In the genomic region with DNA sequence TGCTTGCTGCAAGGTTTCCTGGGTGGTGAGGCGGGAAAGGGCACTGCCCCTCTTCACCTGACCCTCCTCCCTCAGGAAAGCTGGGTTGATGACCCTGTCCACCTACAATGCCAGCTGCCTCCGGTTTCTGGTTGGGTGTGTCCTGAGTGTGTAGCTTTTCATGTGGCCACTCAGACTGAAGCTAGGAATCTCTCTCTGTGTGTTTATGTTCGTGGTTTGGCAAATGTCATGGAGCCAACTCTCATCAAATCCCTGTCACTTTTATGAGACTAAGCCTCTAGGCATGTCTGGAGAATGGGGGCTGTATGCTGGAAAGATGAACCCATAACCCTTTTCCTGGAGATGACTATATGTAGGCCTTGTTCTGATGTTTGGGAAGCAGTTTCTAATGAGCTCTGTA, we compare ENCODE assay signal across 1 cellular context.
TF ChIP-seq lines count a peak whose summit lies in the region.

No MANE protein-coding gene starts in this region.

TF ChIP-seq in IMR-90, 13 proteins besides CTCF, POLR2A, EP300 and RAD21:
- no peak for TF ChIP-seq MAFK (IDR thresholded peaks at IDR 0.05; ENCODE audit: low read depth, low read length)
- no peak; the same call in 1 of the 2 replicates for TF ChIP-seq RFX5 (IDR thresholded peaks at IDR 0.05; ENCODE audit: low read depth, low read length)
- TF ChIP-seq, protein P1, sequence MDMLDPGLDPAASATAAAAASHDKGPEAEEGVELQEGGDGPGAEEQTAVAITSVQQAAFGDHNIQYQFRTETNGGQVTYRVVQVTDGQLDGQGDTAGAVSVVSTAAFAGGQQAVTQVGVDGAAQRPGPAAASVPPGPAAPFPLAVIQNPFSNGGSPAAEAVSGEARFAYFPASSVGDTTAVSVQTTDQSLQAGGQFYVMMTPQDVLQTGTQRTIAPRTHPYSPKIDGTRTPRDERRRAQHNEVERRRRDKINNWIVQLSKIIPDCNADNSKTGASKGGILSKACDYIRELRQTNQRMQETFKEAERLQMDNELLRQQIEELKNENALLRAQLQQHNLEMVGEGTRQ (IDR thresholded peaks at IDR 0.05; ENCODE audit: low read depth, low read length) = no peak
- no peak for TF ChIP-seq CEBPB (IDR thresholded peaks at IDR 0.05; ENCODE audit: low read depth, low read length)
- no peak for TF ChIP-seq MXI1 (IDR thresholded peaks at IDR 0.05; ENCODE audit: borderline replicate concordance, low read depth, low read length)
- TF ChIP-seq BHLHE40 (IDR thresholded peaks at IDR 0.05; ENCODE audit: low read depth, low read length) = no peak
- peak; percentile 56 for TF ChIP-seq FOS (IDR thresholded peaks at IDR 0.05; ENCODE audit: low read depth, low read length)
- TF ChIP-seq SMC3 (IDR thresholded peaks at IDR 0.05; ENCODE audit: low read depth, low read length) = no peak
- TF ChIP-seq, protein P2, sequence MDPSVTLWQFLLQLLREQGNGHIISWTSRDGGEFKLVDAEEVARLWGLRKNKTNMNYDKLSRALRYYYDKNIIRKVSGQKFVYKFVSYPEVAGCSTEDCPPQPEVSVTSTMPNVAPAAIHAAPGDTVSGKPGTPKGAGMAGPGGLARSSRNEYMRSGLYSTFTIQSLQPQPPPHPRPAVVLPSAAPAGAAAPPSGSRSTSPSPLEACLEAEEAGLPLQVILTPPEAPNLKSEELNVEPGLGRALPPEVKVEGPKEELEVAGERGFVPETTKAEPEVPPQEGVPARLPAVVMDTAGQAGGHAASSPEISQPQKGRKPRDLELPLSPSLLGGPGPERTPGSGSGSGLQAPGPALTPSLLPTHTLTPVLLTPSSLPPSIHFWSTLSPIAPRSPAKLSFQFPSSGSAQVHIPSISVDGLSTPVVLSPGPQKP (IDR thresholded peaks at IDR 0.05; ENCODE audit: borderline replicate concordance, low read depth, low read length) = no peak
- peak; percentile 20 for TF ChIP-seq RCOR1 (IDR thresholded peaks at IDR 0.05; ENCODE audit: insufficient replicate concordance, low read length)
- no peak for TF ChIP-seq NFE2L2 (IDR thresholded peaks at IDR 0.05; ENCODE audit: low read depth, low read length)
- no peak for TF ChIP-seq CHD1 (IDR thresholded peaks at IDR 0.05; ENCODE audit: low read depth, low read length)
- peak; percentile 50; the same call in 1 of the 2 replicates for TF ChIP-seq MAZ (IDR thresholded peaks at IDR 0.05; ENCODE audit: borderline replicate concordance, low read depth, low read length)
